1 cellular context compared by ENCODE assay signal in the genomic region with DNA sequence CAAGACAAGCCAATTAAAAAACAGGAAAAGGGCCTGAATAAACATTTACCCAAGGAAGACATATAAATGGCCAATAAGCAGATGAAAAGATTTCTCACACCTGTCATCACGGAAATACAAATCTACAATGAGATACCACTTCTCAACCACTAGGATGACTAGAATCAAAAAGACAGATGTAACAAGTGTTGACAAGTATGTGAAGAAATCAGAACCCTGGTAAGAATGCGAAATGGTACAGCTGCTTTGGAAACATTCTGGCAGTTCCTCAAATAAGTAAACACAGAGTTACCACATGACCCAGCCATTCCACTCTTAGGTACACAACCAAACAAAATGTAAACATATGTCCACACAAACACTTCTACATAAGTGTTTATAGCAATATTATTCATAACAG.
TF ChIP-seq lines count a peak whose summit lies in the region.

No MANE protein-coding gene starts in this region.

TF ChIP-seq in GM23338, 12 proteins besides CTCF, POLR2A, EP300 and RAD21 (continued from another document):
- TF ChIP-seq EZH2phosphoT487 (IDR thresholded peaks at IDR 0.05; ENCODE audit: unreplicated experiment) = no peak
- no peak for TF ChIP-seq NANOG (IDR thresholded peaks at IDR 0.05; ENCODE audit: borderline replicate concordance)
- TF ChIP-seq ZNF331 (CRISPR knock-in tag; IDR thresholded peaks at IDR 0.05; ENCODE audit: low read depth) = no peak
- TF ChIP-seq, protein P1, sequence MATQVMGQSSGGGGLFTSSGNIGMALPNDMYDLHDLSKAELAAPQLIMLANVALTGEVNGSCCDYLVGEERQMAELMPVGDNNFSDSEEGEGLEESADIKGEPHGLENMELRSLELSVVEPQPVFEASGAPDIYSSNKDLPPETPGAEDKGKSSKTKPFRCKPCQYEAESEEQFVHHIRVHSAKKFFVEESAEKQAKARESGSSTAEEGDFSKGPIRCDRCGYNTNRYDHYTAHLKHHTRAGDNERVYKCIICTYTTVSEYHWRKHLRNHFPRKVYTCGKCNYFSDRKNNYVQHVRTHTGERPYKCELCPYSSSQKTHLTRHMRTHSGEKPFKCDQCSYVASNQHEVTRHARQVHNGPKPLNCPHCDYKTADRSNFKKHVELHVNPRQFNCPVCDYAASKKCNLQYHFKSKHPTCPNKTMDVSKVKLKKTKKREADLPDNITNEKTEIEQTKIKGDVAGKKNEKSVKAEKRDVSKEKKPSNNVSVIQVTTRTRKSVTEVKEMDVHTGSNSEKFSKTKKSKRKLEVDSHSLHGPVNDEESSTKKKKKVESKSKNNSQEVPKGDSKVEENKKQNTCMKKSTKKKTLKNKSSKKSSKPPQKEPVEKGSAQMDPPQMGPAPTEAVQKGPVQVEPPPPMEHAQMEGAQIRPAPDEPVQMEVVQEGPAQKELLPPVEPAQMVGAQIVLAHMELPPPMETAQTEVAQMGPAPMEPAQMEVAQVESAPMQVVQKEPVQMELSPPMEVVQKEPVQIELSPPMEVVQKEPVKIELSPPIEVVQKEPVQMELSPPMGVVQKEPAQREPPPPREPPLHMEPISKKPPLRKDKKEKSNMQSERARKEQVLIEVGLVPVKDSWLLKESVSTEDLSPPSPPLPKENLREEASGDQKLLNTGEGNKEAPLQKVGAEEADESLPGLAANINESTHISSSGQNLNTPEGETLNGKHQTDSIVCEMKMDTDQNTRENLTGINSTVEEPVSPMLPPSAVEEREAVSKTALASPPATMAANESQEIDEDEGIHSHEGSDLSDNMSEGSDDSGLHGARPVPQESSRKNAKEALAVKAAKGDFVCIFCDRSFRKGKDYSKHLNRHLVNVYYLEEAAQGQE (IDR thresholded peaks at IDR 0.05; ENCODE audit: unreplicated experiment) = no peak
- no peak for TF ChIP-seq STAT1 (IDR thresholded peaks at IDR 0.05; ENCODE audit: unreplicated experiment)
